In the genomic region with DNA sequence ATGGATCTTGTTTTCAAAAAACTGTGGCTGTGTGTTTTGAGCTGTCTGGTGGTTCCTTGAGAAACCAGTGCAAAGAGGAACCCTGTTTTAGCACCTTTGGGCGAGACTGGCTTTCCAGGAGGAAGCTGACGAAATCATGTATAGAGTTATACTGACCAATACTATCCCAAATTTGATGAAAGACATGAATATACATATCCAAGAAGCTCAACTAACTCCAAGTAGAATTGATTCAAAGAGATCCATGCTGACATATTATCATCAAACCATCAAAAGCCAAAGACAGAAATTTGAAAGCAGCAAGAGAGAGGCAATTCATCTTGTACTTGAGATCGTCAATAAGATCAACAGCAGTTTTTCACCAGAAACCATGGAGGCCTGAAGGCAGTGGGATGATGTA, we compare ENCODE assay signal across 19 cellular contexts.
"Had no signal": no experiment of that assay in that cellular context is flagged by ENCODE, and none has a peak within 500 bp of the region (broad histone marks: within the 10 kb centered on the region; RNA-seq: fewer than 3 reads in every experiment).

No MANE protein-coding gene starts in this region.

- H3K9me3 ChIP-seq: colonic mucosa had no signal

- H3K4me3 ChIP-seq: colonic mucosa, esophagus muscularis mucosa, gastroesophageal sphincter, heart left ventricle, left lung, lower lobe of right lung had no signal

- DNase-seq: colonic mucosa; cortex of kidney; effector CD8-positive, alpha-beta T cell; effector memory CD8-positive, alpha-beta T cell; foreskin keratinocyte; hippocampal formation; left cardiac atrium; left lung; left ventricle myocardium superior; lower lobe of right lung; mesenchymal stem cell; midbrain had no signal

- H3K27ac ChIP-seq: colonic mucosa, esophagus muscularis mucosa, foreskin keratinocyte, gastroesophageal sphincter, heart left ventricle, left lung, lower lobe of right lung had no signal

- H3K4me1 ChIP-seq: colonic mucosa, esophagus muscularis mucosa, foreskin keratinocyte, gastroesophageal sphincter, heart left ventricle, left lung, lower lobe of right lung had no signal

- H3K36me3 ChIP-seq: colonic mucosa, esophagus muscularis mucosa, gastroesophageal sphincter, heart left ventricle, left lung, lower lobe of right lung had no signal

- FAIRE-seq: endothelial cell of umbilical vein, frontal cortex, islet of Langerhans, keratinocyte had no signal

- ATAC-seq: effector memory CD8-positive, alpha-beta T cell; foreskin keratinocyte; gastroesophageal sphincter; heart left ventricle; left cardiac atrium; left lung; left ventricle myocardium superior; lower lobe of right lung had no signal

- H3K27me3 ChIP-seq: colonic mucosa, foreskin keratinocyte, left lung had no signal
